1 cellular context compared by ENCODE assay signal in genomic region chr7:86469680-86470295, GRCh38.
TF ChIP-seq lines count a peak whose summit lies in the region.

No MANE protein-coding gene starts in this region.

TF ChIP-seq in HepG2, 621 proteins besides CTCF, POLR2A, EP300 and RAD21 (continued from another document):
- 0 out of 2 replicates have a peak, but pooled peaks have one; percentile 27 for TF ChIP-seq ARID3A (IDR thresholded peaks at IDR 0.05; ENCODE audit: low read depth, low read length)
- peak; percentile 17; the same call in 1 of the 2 replicates for TF ChIP-seq NFE2L2 (IDR thresholded peaks at IDR 0.05; ENCODE audit: low read length)
- no peak for TF ChIP-seq ZNF543 (CRISPR knock-in tag; IDR thresholded peaks at IDR 0.05)
- TF ChIP-seq ZFP82 (CRISPR knock-in tag; IDR thresholded peaks at IDR 0.05; ENCODE audit: borderline replicate concordance) = no peak
- TF ChIP-seq MEIS2 (CRISPR knock-in tag; IDR thresholded peaks at IDR 0.05) = no peak
- TF ChIP-seq ZNF12 (CRISPR knock-in tag; IDR thresholded peaks at IDR 0.05) = no peak
- TF ChIP-seq MTA1 (CRISPR knock-in tag; IDR thresholded peaks at IDR 0.05; ENCODE audit: borderline replicate concordance) = no peak
- TF ChIP-seq KDM1A (CRISPR knock-in tag; IDR thresholded peaks at IDR 0.05) = no peak
- TF ChIP-seq ZNF512 (CRISPR knock-in tag; IDR thresholded peaks at IDR 0.05) = no peak
- TF ChIP-seq ZNF790 (CRISPR knock-in tag; IDR thresholded peaks at IDR 0.05; ENCODE audit: borderline replicate concordance) = no peak
- TF ChIP-seq ZC3H13 (CRISPR knock-in tag; IDR thresholded peaks at IDR 0.05) = no peak
- TF ChIP-seq GTF2F1 (IDR thresholded peaks at IDR 0.05; ENCODE audit: low read length) = no peak
- no peak for TF ChIP-seq ZBTB37 (CRISPR knock-in tag; IDR thresholded peaks at IDR 0.05)
- no peak for TF ChIP-seq ZNF703 (CRISPR knock-in tag; IDR thresholded peaks at IDR 0.05; ENCODE audit: borderline replicate concordance)
- no peak for TF ChIP-seq TBX3 (IDR thresholded peaks at IDR 0.05; ENCODE audit: borderline replicate concordance)
- TF ChIP-seq NR1H2 (CRISPR knock-in tag; IDR thresholded peaks at IDR 0.05; ENCODE audit: borderline replicate concordance, low read depth) = no peak
- TF ChIP-seq STAG1 (CRISPR knock-in tag; IDR thresholded peaks at IDR 0.05) = peak; percentile 92
- TF ChIP-seq CENPX (CRISPR knock-in tag; IDR thresholded peaks at IDR 0.05) = no peak
- TF ChIP-seq ZNF607 (CRISPR knock-in tag; IDR thresholded peaks at IDR 0.05; ENCODE audit: borderline replicate concordance) = no peak
- no peak for TF ChIP-seq ZBTB20 (CRISPR knock-in tag; IDR thresholded peaks at IDR 0.05; ENCODE audit: borderline replicate concordance, low read depth)
- peak; percentile 81 for TF ChIP-seq SMC3 (IDR thresholded peaks at IDR 0.05; ENCODE audit: low read length)
- no peak for TF ChIP-seq PHB2 (IDR thresholded peaks at IDR 0.05; ENCODE audit: partially characterized antibody)
- no peak for TF ChIP-seq ZNF335 (CRISPR knock-in tag; IDR thresholded peaks at IDR 0.05)
- no peak for TF ChIP-seq MIER2 (CRISPR knock-in tag; IDR thresholded peaks at IDR 0.05)
- no peak for TF ChIP-seq ZBTB43 (CRISPR knock-in tag; conservative IDR thresholded peaks at IDR 0.05)
- TF ChIP-seq TMF1 (CRISPR knock-in tag; IDR thresholded peaks at IDR 0.05; ENCODE audit: low read depth) = no peak
- no peak for TF ChIP-seq ZBTB44 (CRISPR knock-in tag; IDR thresholded peaks at IDR 0.05)
- peak; percentile 95 for TF ChIP-seq BHLHE40 (IDR thresholded peaks at IDR 0.05; ENCODE audit: low read length)
- no peak for TF ChIP-seq ZBTB25 (CRISPR knock-in tag; IDR thresholded peaks at IDR 0.05)
- TF ChIP-seq TAF1 (CRISPR knock-in tag; IDR thresholded peaks at IDR 0.05) = no peak
- no peak for TF ChIP-seq CBX2 (IDR thresholded peaks at IDR 0.05; ENCODE audit: low read depth, low read length)
- TF ChIP-seq CBX2 (CRISPR knock-in tag; IDR thresholded peaks at IDR 0.05; ENCODE audit: low read depth) = no peak
- TF ChIP-seq ZNF720 (CRISPR knock-in tag; IDR thresholded peaks at IDR 0.05) = no peak
- TF ChIP-seq NONO (IDR thresholded peaks at IDR 0.05) = no peak
- no peak for TF ChIP-seq NONO (CRISPR knock-in tag; conservative IDR thresholded peaks at IDR 0.05)
- TF ChIP-seq ZNF775 (CRISPR knock-in tag; IDR thresholded peaks at IDR 0.05; ENCODE audit: borderline replicate concordance) = no peak
- no peak for TF ChIP-seq NR2C2 (CRISPR knock-in tag; IDR thresholded peaks at IDR 0.05; ENCODE audit: borderline replicate concordance)
- no peak for TF ChIP-seq ZNF10 (CRISPR knock-in tag; IDR thresholded peaks at IDR 0.05; ENCODE audit: borderline replicate concordance, low read depth)
TF ChIP-seq in HepG2: peak in this region for 6.
